ENCODE assay signal across 8 cellular contexts in genomic region chr14:49598479-49599301, GRCh38. TPM values are rescaled to one million over a fixed set of nuclear protein-coding genes. Genes with fewer than 3 reads are reported as not detected.
DNase-seq lines count a peak whose midpoint lies in the region; ATAC-seq and TF ChIP-seq lines count a peak whose summit lies in the region.

Gene LRR1, plus strand, starts transcription at chr14:49598940. Its CDS starts 81 bp downstream, at chr14:49599021.

- H3K4me1 ChIP-seq in OCI-LY7 (ENCODE audit: insufficient read depth, low read length, poor library complexity, severe bottlenecking): peaks cover 40% of the 10 kb centered on the region
- peaks cover 2% of the 10 kb centered on the region for H3K4me1 ChIP-seq in mucosa of stomach (ENCODE audit: control insufficient read depth, insufficient read depth, low read length)

- DNase-seq in DMS 273 (lab: John Stamatoyannopoulos, UW; ENCODE audit: unreplicated experiment) (peak; percentile 93), HuH-7.5 (ENCODE audit: low spot score) (peak; percentile 56), OCI-LY7 (ENCODE audit: low spot score) (peak; percentile 88), epithelial cell of proximal tubule (ENCODE audit: low read depth) (no peak)
- peak; percentile 91 for DNase-seq in activated T-cell treated with anti-CD3 and anti-CD28 coated beads, Interleukin-2, amount 50 U/mL, for 1 hour
- DNase-seq in stimulated activated CD8-positive, alpha-beta memory T cell treated with anti-CD3 and anti-CD28 coated beads, Interleukin-4, amount 100 ng/mL, for 48 hours: peak; percentile 93

- H3K9me3 ChIP-seq in OCI-LY7 (ENCODE audit: low read length): no peaks in the 10 kb centered on the region
- no peaks in the 10 kb centered on the region for H3K9me3 ChIP-seq in mucosa of stomach (ENCODE audit: control insufficient read depth, low read length)

- intact Hi-C loops in OCI-LY7 (cut with micrococcal nuclease; ENCODE audit: unreplicated experiment): loop anchor here (1.0 to 10.0 kb wide), 5 partner anchors 22 to 1226 kb away; partner anchors contain the start of genes KLHDC2, MGAT2 and RPL36AL

- H3K79me2 ChIP-seq in OCI-LY7 (ENCODE audit: insufficient read depth, low read depth, low read length): peaks cover 69% of the 10 kb centered on the region

- H3K27me3 ChIP-seq in mucosa of stomach (ENCODE audit: control insufficient read depth, insufficient read depth, low read length): no peaks in the 10 kb centered on the region

- CTCF ChIA-PET in OCI-LY7 (lab: Charles Lee; ENCODE audit: unreplicated experiment): interaction anchor here (1.5 kb wide), 1 partner anchor 36 kb away, joined by 5 read pairs; no protein-coding TSS in a partner anchor

- H3K4me2 ChIP-seq in OCI-LY7 (ENCODE audit: low read length): peak within 1 kb of the TSS; percentile 80

- no peaks in the 10 kb centered on the region for H3K9me2 ChIP-seq in OCI-LY7 (ENCODE audit: insufficient read depth, low read length)

- BruUV-seq in OCI-LY7 (replicated peaks; lab: Mats Ljungman, UMichigan): no TSS peak

- peak within 1 kb of the TSS; percentile 94 for H3K27ac ChIP-seq in OCI-LY7 (ENCODE audit: low read depth, low read length, poor library complexity, severe bottlenecking)

- peak; percentile 44 for ATAC-seq in GM21526 (IDR thresholded peaks at IDR 0.05; ENCODE audit: low FRiP score, unreplicated experiment)

- POLR2A ChIA-PET in OCI-LY7 (lab: Charles Lee): interaction anchor here (0.9 to 3.3 kb wide), 9 partner anchors 9 to 373 kb away, joined by 3 to 28 read pairs (median 6); partner anchors contain the start of genes DNAAF2, MGAT2, RPL36AL and RPS29

- peak within 1 kb of the TSS; percentile 53; the same call in 1 of the 2 replicates for H2AFZ ChIP-seq in OCI-LY7 (ENCODE audit: low read length)

- H3K4me3 ChIP-seq in OCI-LY7 (ENCODE audit: low read depth, low read length, poor library complexity, severe bottlenecking): peak within 1 kb of the TSS; percentile 99
- H3K4me3 ChIP-seq in epithelial cell of proximal tubule (ENCODE audit: low read depth, low read length): peak within 1 kb of the TSS; percentile 97
- peak within 1 kb of the TSS; percentile 89 for H3K4me3 ChIP-seq in mucosa of stomach (ENCODE audit: low read length)

- H4K20me1 ChIP-seq in OCI-LY7 (ENCODE audit: insufficient read depth, low read length): no peaks in the 10 kb centered on the region

- TF ChIP-seq CTCF in OCI-LY7 (conservative IDR thresholded peaks at IDR 0.05; ENCODE audit: low read length) (no peak), epithelial cell of proximal tubule (conservative IDR thresholded peaks at IDR 0.05; ENCODE audit: low read depth, low read length) (no peak)

- H3K36me3 ChIP-seq in OCI-LY7 (ENCODE audit: insufficient read depth, low read length) (peaks cover 34% of the 10 kb centered on the region), mucosa of stomach (ENCODE audit: control insufficient read depth, insufficient read depth, low read length) (no peaks in the 10 kb centered on the region)

- H3K9ac ChIP-seq in mucosa of stomach (ENCODE audit: low read length): peak within 1 kb of the TSS; percentile 97

RNA-seq across cellular contexts. Expression of gene LRR1, which starts in this region (rescaled TPM):
- total RNA-seq in OCI-LY7 (2014; rRNA removed; shearing (Covaris generic)): 83.4 and 89.8 TPM in 2 replicates
- 73.0 and 80.3 TPM in 2 replicates for total RNA-seq in OCI-LY7 (2022)
- 22.7 and 48.4 TPM in 2 replicates for total RNA-seq in epithelial cell of proximal tubule
